22 cellular contexts compared by ENCODE assay signal in the genomic region with DNA sequence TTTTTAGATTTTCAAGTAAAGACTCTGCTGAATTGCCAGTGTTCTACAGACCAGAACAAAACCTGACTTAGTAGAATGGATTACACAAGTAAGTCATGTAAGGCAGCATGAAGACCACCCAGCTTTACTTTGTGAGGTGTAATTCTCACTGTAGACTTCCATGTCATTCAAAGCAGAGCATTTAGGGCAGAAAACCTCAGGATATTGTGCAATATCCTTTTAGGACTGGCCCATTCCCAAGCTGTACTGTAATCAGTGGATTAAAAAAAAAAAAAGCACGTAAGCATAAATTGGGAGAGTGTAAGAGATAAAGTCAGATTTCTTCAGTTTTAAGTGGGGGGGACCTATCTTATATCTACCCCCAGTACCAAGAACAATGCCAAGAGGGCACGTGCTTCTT.
A peak's percentile ranks its signal among the peaks of the same experiment; 100 is the strongest.
DNase-seq lines count a peak whose midpoint lies in the region; ATAC-seq and TF ChIP-seq lines count a peak whose summit lies in the region.
"Had no signal": no experiment of that assay in that cellular context is flagged by ENCODE, and none has a peak within 500 bp of the region (broad histone marks: within the 10 kb centered on the region; RNA-seq: fewer than 3 reads in every experiment).

No MANE protein-coding gene starts in this region.

- H3K36me3 ChIP-seq in PC-3 (ENCODE audit: low read depth, low read length) (no peaks in the 10 kb centered on the region), PC-9 (ENCODE audit: low read depth) (no peaks in the 10 kb centered on the region)
- H3K36me3 ChIP-seq: heart right ventricle, ovary, upper lobe of right lung had no signal

- CTCF ChIA-PET in PC-3 (lab: Charles Lee) = no interaction called here
- CTCF ChIA-PET in PC-9 (lab: Charles Lee) = no interaction called here

- H3K4me3 ChIP-seq in PC-3 (ENCODE audit: low read length) = no peak overlapping the region
- no peak overlapping the region for H3K4me3 ChIP-seq in epithelial cell of esophagus (ENCODE audit: low read length)
- H3K4me3 ChIP-seq in skeletal muscle cell (ENCODE audit: low read depth, low read length) = no peak overlapping the region
- no peak overlapping the region for H3K4me3 ChIP-seq in PC-9
- H3K4me3 ChIP-seq: heart right ventricle, ovary, upper lobe of right lung had no signal

- no TSS peak for BruUV-seq in PC-3 (replicated peaks; lab: Mats Ljungman, UMichigan)
- no TSS peak for BruUV-seq in PC-9 (replicated peaks; lab: Mats Ljungman, UMichigan)

- H3K27me3 ChIP-seq in PC-3 (ENCODE audit: low read length) = no peaks in the 10 kb centered on the region
- H3K27me3 ChIP-seq in PC-9 (ENCODE audit: insufficient read depth, low read depth) = no peaks in the 10 kb centered on the region
- H3K27me3 ChIP-seq: heart right ventricle, ovary, upper lobe of right lung had no signal

- H3K9me2 ChIP-seq in PC-3 (replicated peaks; ENCODE audit: low read length) (no peaks in the 10 kb centered on the region), PC-9 (ENCODE audit: insufficient read depth) (no peaks in the 10 kb centered on the region)

- H2AFZ ChIP-seq in PC-3 (ENCODE audit: low read length) = no peak overlapping the region
- H2AFZ ChIP-seq in PC-9 = no peak overlapping the region

- no peak overlapping the region for H3K27ac Mint-ChIP-seq in naive thymus-derived CD8-positive, alpha-beta T cell
- H3K27ac Mint-ChIP-seq: activated CD8-positive, alpha-beta T cell treated with anti-CD3 and anti-CD28 coated beads, Interleukin-2, amount 10 ng/mL, durations not matched to agents 7 days and 5 days; activated naive CD4-positive, alpha-beta T cell treated with anti-CD3 and anti-CD28 coated beads, Interleukin-2, amount 50 U/mL, for 72 hours; activated T-cell treated with anti-CD3 and anti-CD28 coated beads, Interleukin-2, amount 50 U/mL, for 72 hours; B cell; immature natural killer cell had no signal

- no peak overlapping the region for H3K4me3 Mint-ChIP-seq in naive thymus-derived CD8-positive, alpha-beta T cell
- H3K4me3 Mint-ChIP-seq: activated CD8-positive, alpha-beta T cell treated with anti-CD3 and anti-CD28 coated beads, Interleukin-2, amount 10 ng/mL, durations not matched to agents 7 days and 5 days; activated T-cell treated with anti-CD3 and anti-CD28 coated beads, Interleukin-2, amount 50 U/mL, for 72 hours; B cell; immature natural killer cell had no signal

- H3K9me3 Mint-ChIP-seq in naive thymus-derived CD8-positive, alpha-beta T cell = peaks cover 0 to 7% (median 3%) of the 10 kb centered on the region in 9 donors

- DNase-seq in GM03348 (ENCODE audit: low spot score) (peak; percentile 4), PC-3 (peak; percentile 80), epithelial cell of esophagus (ENCODE audit: low read depth) (peak; percentile 48), skeletal muscle cell (ENCODE audit: low read depth) (peak; percentile 64), PC-9 (no peak), SIG-M5 treated with dmso at 0.1 percent for 504 hours (lab: John Stamatoyannopoulos, UW; ENCODE audit: unreplicated experiment) (no peak)
- DNase-seq in naive thymus-derived CD8-positive, alpha-beta T cell = no peak
- DNase-seq: activated CD4-positive, CD25-positive, alpha-beta regulatory T cell; activated CD8-positive, alpha-beta T cell treated with anti-CD3 and anti-CD28 coated beads, Interleukin-2, amount 10 ng/mL, durations not matched to agents 7 days and 5 days; activated T-cell treated with anti-CD3 and anti-CD28 coated beads, Interleukin-2, amount 50 U/mL, for 72 hours; GF-D8; heart right ventricle; immature natural killer cell; NCI-H2029; NCI-H524 treated with DMSO at 0.1 percent for 48 hours; ovary; SHP77; stimulated activated CD4-positive, alpha-beta T cell treated with anti-CD3 and anti-CD28 coated beads, Interleukin-2, amount 100 ng/mL, for 48 hours; T-helper 2 cell; upper lobe of right lung had no signal

- H3K27ac ChIP-seq in PC-3 (ENCODE audit: low read length) (peak overlapping the region; percentile 66), PC-9 (no peak overlapping the region)
- H3K27ac ChIP-seq: heart right ventricle, ovary, upper lobe of right lung had no signal

- H4K20me1 ChIP-seq in PC-3 (ENCODE audit: low read length) (no peaks in the 10 kb centered on the region), PC-9 (ENCODE audit: insufficient read depth) (no peaks in the 10 kb centered on the region)

- peak overlapping the region; percentile 74 for H3K4me2 ChIP-seq in PC-3 (ENCODE audit: low read length)
- H3K4me2 ChIP-seq in PC-9 = no peak overlapping the region

- H3K27me3 Mint-ChIP-seq in naive thymus-derived CD8-positive, alpha-beta T cell = no peaks in the 10 kb centered on the region
- H3K27me3 Mint-ChIP-seq: B cell had no signal

- H3K36me3 Mint-ChIP-seq in naive thymus-derived CD8-positive, alpha-beta T cell = no peaks in the 10 kb centered on the region
- H3K36me3 Mint-ChIP-seq: activated naive CD4-positive, alpha-beta T cell treated with anti-CD3 and anti-CD28 coated beads, Interleukin-2, amount 50 U/mL, for 72 hours; immature natural killer cell had no signal

- H3K79me2 ChIP-seq in PC-3 (ENCODE audit: low read length) = no peaks in the 10 kb centered on the region
- H3K79me2 ChIP-seq in PC-9 (ENCODE audit: low read depth) = no peaks in the 10 kb centered on the region

- no peaks in the 10 kb centered on the region for H3F3A ChIP-seq in PC-3 (ENCODE audit: low read length, unreplicated experiment)
- H3F3A ChIP-seq in PC-9 (ENCODE audit: insufficient read depth, low read depth) = no peaks in the 10 kb centered on the region

- H3K9me3 ChIP-seq in PC-3 (ENCODE audit: low read length) (no peaks in the 10 kb centered on the region), PC-9 (ENCODE audit: insufficient read depth, low read depth) (no peaks in the 10 kb centered on the region)
- H3K9me3 ChIP-seq: heart right ventricle, ovary, upper lobe of right lung had no signal

- H3K4me1 ChIP-seq in PC-3 (ENCODE audit: insufficient read depth, low read length) (peaks cover 52% of the 10 kb centered on the region), PC-9 (replicated peaks; ENCODE audit: insufficient read depth) (0 out of 2 replicates have a peak, but pooled peaks cover 5% of the 10 kb centered on the region)
- H3K4me1 ChIP-seq: heart right ventricle, upper lobe of right lung had no signal

- TF ChIP-seq CTCF in PC-3 (conservative IDR thresholded peaks at IDR 0.05; ENCODE audit: low read depth, low read length) (no peak), epithelial cell of esophagus (IDR thresholded peaks at IDR 0.05; ENCODE audit: insufficient read depth, low read depth, low read length, missing control alignments) (no peak), PC-9 (conservative IDR thresholded peaks at IDR 0.05) (no peak)

- no peak for ATAC-seq in PC-3
- ATAC-seq in naive thymus-derived CD8-positive, alpha-beta T cell = no peak
- ATAC-seq: activated CD8-positive, alpha-beta T cell treated with anti-CD3 and anti-CD28 coated beads, Interleukin-2, amount 10 ng/mL, durations not matched to agents 7 days and 5 days; activated naive CD4-positive, alpha-beta T cell treated with anti-CD3 and anti-CD28 coated beads, Interleukin-2, amount 50 U/mL, for 72 hours; activated T-cell treated with anti-CD3 and anti-CD28 coated beads, Interleukin-2, amount 50 U/mL, for 72 hours; upper lobe of right lung had no signal

- POLR2A ChIA-PET in PC-3 (lab: Charles Lee; ENCODE audit: unreplicated experiment) = interaction anchor here (0.5 kb wide), 1 partner anchor 261 kb away, joined by 3 read pairs; no protein-coding TSS in a partner anchor
- POLR2A ChIA-PET in PC-9 (lab: Charles Lee; ENCODE audit: unreplicated experiment) = no interaction called here
- POLR2A ChIA-PET in naive thymus-derived CD8-positive, alpha-beta T cell (lab: Charles Lee) = no interaction called here

- H3K4me1 Mint-ChIP-seq in naive thymus-derived CD8-positive, alpha-beta T cell = no peaks in the 10 kb centered on the region
- H3K4me1 Mint-ChIP-seq: B cell, immature natural killer cell had no signal

- intact Hi-C loops in PC-3 (cut with micrococcal nuclease) = loop anchor here (5.0 kb wide), 1 partner anchor 81 kb away; no protein-coding TSS in a partner anchor
- intact Hi-C loops in PC-9 (cut with micrococcal nuclease; ENCODE audit: unreplicated experiment) = no loop called here

- no peak overlapping the region for H3K9ac ChIP-seq in PC-3 (ENCODE audit: low read length)

Comparison
In these comparisons a context has a peak if more than half of its experiments do, and no peak if none do; other contexts are left out.
1. DNase-seq: peak in GM03348 (single experiment), PC-3 (single experiment), epithelial cell of esophagus (single experiment) and skeletal muscle cell (single experiment); none in PC-9 (0 of 2), SIG-M5 treated with dmso at 0.1 percent for 504 hours (single experiment) and naive thymus-derived CD8-positive, alpha-beta T cell (0 of 10).